Comparison of ENCODE assay signal across 8 cellular contexts in genomic region chr20:25407311-25408169, GRCh38. TPM values are rescaled to one million over a fixed set of nuclear protein-coding genes. Genes with fewer than 3 reads are reported as not detected.
A peak's percentile ranks its signal among the peaks of the same experiment; 100 is the strongest.
DNase-seq lines count a peak whose midpoint lies in the region; ATAC-seq lines count a peak whose summit lies in the region.

Gene GINS1 (plus strand): TSS chr20:25407673. CDS start chr20:25407821, 148 bp downstream.

- H3K27ac Mint-ChIP-seq in activated CD4-positive, alpha-beta memory T cell treated with anti-CD3 and anti-CD28 coated beads, Interleukin-2, amount 10 ng/mL, durations not matched to agents 7 days and 5 days, result peak within 1 kb of the TSS; percentile 79

- peak within 1 kb of the TSS; percentile 90 for H3K4me3 Mint-ChIP-seq in activated CD4-positive, alpha-beta memory T cell treated with anti-CD3 and anti-CD28 coated beads, Interleukin-2, amount 10 ng/mL, durations not matched to agents 7 days and 5 days

- H3K4me1 ChIP-seq in effector memory CD4-positive, alpha-beta T cell (ENCODE audit: control insufficient read depth, insufficient read depth, low read length, poor library complexity, severe bottlenecking), result no peaks in the 10 kb centered on the region

- peak within 1 kb of the TSS; percentile 18 for H3K27ac ChIP-seq in effector memory CD4-positive, alpha-beta T cell (ENCODE audit: insufficient read depth, low read length, poor library complexity, severe bottlenecking)

- POLR2A ChIA-PET in activated CD4-positive, alpha-beta memory T cell treated with anti-CD3 and anti-CD28 coated beads, Interleukin-2, amount 10 ng/mL, durations not matched to agents 7 days and 5 days (lab: Charles Lee), result interaction anchor here (0.7 to 2.0 kb wide), 21 partner anchors 9 to 415 kb away, joined by 3 to 19 read pairs (median 4); partner anchors contain the start of genes ABHD12, ACSS1, APMAP and PYGB

- peaks cover 14% of the 10 kb centered on the region for H3K9me3 Mint-ChIP-seq in activated CD4-positive, alpha-beta memory T cell treated with anti-CD3 and anti-CD28 coated beads, Interleukin-2, amount 10 ng/mL, durations not matched to agents 7 days and 5 days

- DNase-seq in CMK (ENCODE audit: low read depth) (peak; percentile 90), HK-2 (ENCODE audit: unreplicated experiment) (peak; percentile 98), NCI-H82 (lab: John Stamatoyannopoulos, UW) (peak; percentile 98), medulla oblongata (ENCODE audit: extremely low spot score) (peak; percentile 84)
- peak; percentile 86 for DNase-seq in activated CD4-positive, alpha-beta memory T cell treated with anti-CD3 and anti-CD28 coated beads, Interleukin-2, amount 10 ng/mL, durations not matched to agents 7 days and 5 days
- DNase-seq in effector memory CD4-positive, alpha-beta T cell, result peak; percentile 46 to 65 (median 56)
- peak; percentile 52 to 76 (median 67) for DNase-seq in stimulated activated CD4-positive, alpha-beta T cell treated with anti-CD3 and anti-CD28 coated beads, TNF-alpha, amount 100 ng/mL, for 4 hours (ENCODE audit: low read depth in 3 of 3)

- peak; percentile 87 for ATAC-seq in GM19463 (IDR thresholded peaks at IDR 0.05; ENCODE audit: unreplicated experiment)

- no peaks in the 10 kb centered on the region for H3K27me3 Mint-ChIP-seq in activated CD4-positive, alpha-beta memory T cell treated with anti-CD3 and anti-CD28 coated beads, Interleukin-2, amount 10 ng/mL, durations not matched to agents 7 days and 5 days

- CTCF ChIA-PET in activated CD4-positive, alpha-beta memory T cell treated with anti-CD3 and anti-CD28 coated beads, Interleukin-2, amount 10 ng/mL, durations not matched to agents 7 days and 5 days (lab: Charles Lee), result interaction anchor here (1.0 to 4.2 kb wide), 7 partner anchors 9 to 414 kb away, joined by 3 to 33 read pairs (median 5); partner anchors contain the start of gene ABHD12

- H3K27me3 ChIP-seq in effector memory CD4-positive, alpha-beta T cell (replicated peaks; ENCODE audit: control insufficient read depth, insufficient read depth, low read length, poor library complexity, severe bottlenecking), result no peaks in the 10 kb centered on the region

- peaks cover 23% of the 10 kb centered on the region for H3K36me3 Mint-ChIP-seq in activated CD4-positive, alpha-beta memory T cell treated with anti-CD3 and anti-CD28 coated beads, Interleukin-2, amount 10 ng/mL, durations not matched to agents 7 days and 5 days (ENCODE audit: low read depth)

- no peaks in the 10 kb centered on the region for H3K36me3 ChIP-seq in effector memory CD4-positive, alpha-beta T cell (ENCODE audit: control insufficient read depth, insufficient read depth, low read length)

- H3K4me1 Mint-ChIP-seq in activated CD4-positive, alpha-beta memory T cell treated with anti-CD3 and anti-CD28 coated beads, Interleukin-2, amount 10 ng/mL, durations not matched to agents 7 days and 5 days, result peaks cover 34% of the 10 kb centered on the region

- peak within 1 kb of the TSS; percentile 84 for H3K4me3 ChIP-seq in effector memory CD4-positive, alpha-beta T cell (ENCODE audit: insufficient read depth, low read depth, low read length, poor library complexity, severe bottlenecking)

- H3K9me3 ChIP-seq in effector memory CD4-positive, alpha-beta T cell (ENCODE audit: control insufficient read depth, low read length), result peaks cover 9% of the 10 kb centered on the region

RNA-seq across cellular contexts. Expression of gene GINS1, which starts in this region (rescaled TPM):
- total RNA-seq in activated CD4-positive, alpha-beta memory T cell treated with anti-CD3 and anti-CD28 coated beads, Interleukin-2, amount 10 ng/mL, durations not matched to agents 7 days and 5 days, result 10 to 100 TPM; 27.5 to 28.0 TPM

Comparison
In these comparisons a context has a peak if more than half of its experiments do, and no peak if none do; other contexts are left out.
1. Peak in every context shown above with its lines: DNase-seq, ATAC-seq, H3K4me3 ChIP-seq and H3K27ac ChIP-seq.